8 cellular contexts compared by ENCODE assay signal in the genomic region with DNA sequence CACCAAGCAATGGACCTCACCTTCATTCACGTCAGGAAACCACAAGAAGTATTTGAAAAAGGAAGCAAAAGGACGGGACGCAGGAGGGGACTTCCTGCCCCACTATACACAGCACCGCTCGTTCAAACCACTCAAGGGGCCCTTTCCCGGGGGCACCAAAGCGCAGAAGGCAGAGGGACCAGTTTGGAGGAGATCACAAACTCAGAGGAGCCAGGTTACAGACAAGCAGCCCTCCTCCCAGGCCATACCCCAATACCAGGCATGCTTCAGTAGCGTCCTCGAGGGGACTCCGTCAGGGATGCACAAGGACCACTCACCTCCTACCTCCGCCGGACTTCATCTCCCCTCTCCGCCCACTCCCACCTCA. TPM values are rescaled to one million over a fixed set of nuclear protein-coding genes. Genes with fewer than 3 reads are reported as not detected.
DNase-seq lines count a peak whose midpoint lies in the region; ATAC-seq, FAIRE-seq and TF ChIP-seq lines count a peak whose summit lies in the region.

No MANE protein-coding gene starts in this region.

- H3K36me3 ChIP-seq in OCI-LY1 (ENCODE audit: insufficient read depth, low read length) = peaks cover 17% of the 10 kb centered on the region; the same call in 1 of the 2 replicates
- H3K36me3 ChIP-seq in GM12878 (ENCODE audit: control insufficient read depth in 2 of 2, insufficient read depth in 2 of 2, low read length in 1 of 2) = peaks cover 19 to 27% of the 10 kb centered on the region in 2 experiments

- ATAC-seq in GM21825 (IDR thresholded peaks at IDR 0.05; ENCODE audit: unreplicated experiment) (peak; percentile 16), GM12878 (peak; percentile 55), left colon (peak; percentile 7), GM18858 (IDR thresholded peaks at IDR 0.05; ENCODE audit: unreplicated experiment) (no peak)

- FAIRE-seq in GM12878 (lab: Jason Lieb, UNC) = peak; percentile 52

- BruUV-seq in GM12878 (replicated peaks; lab: Mats Ljungman, UMichigan) = TSS peak; percentile 38

- POLR2A ChIA-PET in GM12878 (lab: Charles Lee) = interaction anchor here (0.7 to 5.5 kb wide), 6 partner anchors 9 to 246 kb away, joined by 4 to 38 read pairs (median 8); partner anchors contain the start of genes CREB3L4, DENND4B, GATAD2B and JTB

- in situ Hi-C loops in GM12878 (cut with MboI) = no loop called here

- H3K9me2 ChIP-seq in OCI-LY1 (ENCODE audit: low read depth, low read length) = no peaks in the 10 kb centered on the region

- TF ChIP-seq CTCF in GM12865 (IDR thresholded peaks at IDR 0.05; ENCODE audit: insufficient read depth, low read depth, low read length, missing control alignments) (no peak), OCI-LY1 (IDR thresholded peaks at IDR 0.05; ENCODE audit: low read length) (no peak; the same call in 1 of the 2 replicates), GM12878 (IDR thresholded peaks at IDR 0.05 in 2 of 3, conservative IDR thresholded peaks at IDR 0.05 in 1 of 3; ENCODE audit: control insufficient read depth in 2 of 3, extremely low read depth in 1 of 3, insufficient read depth in 1 of 3, low read depth in 3 of 3, low read length in 3 of 3) (no peak)

- peak overlapping the region; percentile 79 for H3K9ac ChIP-seq in OCI-LY1 (ENCODE audit: low read length)
- H3K9ac ChIP-seq in GM12878 (ENCODE audit: control insufficient read depth, insufficient read depth, low read length) = peak overlapping the region; percentile 64

- SMC1A ChIA-PET in GM12878 (lab: Charles Lee; ENCODE audit: uncharacterized antibody, unreplicated experiment) = interaction anchor here (1.3 to 6.9 kb wide), 4 partner anchors 8 to 29 kb away, joined by 3 to 31 read pairs (median 6); partner anchors contain the start of genes CREB3L4 and RAB13

- TF ChIP-seq POLR2A in GM12878 (IDR thresholded peaks at IDR 0.05; ENCODE audit: low read depth, low read length) = no peak; the same call in 1 of the 2 replicates

- RAD21 ChIA-PET in GM12878 (lab: Charles Lee; ENCODE audit: unreplicated experiment) = interaction anchor here (1.5 to 2.2 kb wide), 3 partner anchors 9 to 20 kb away, joined by 7 to 10 read pairs (median 8); partner anchors contain the start of genes CREB3L4, DENND4B and JTB

- CTCF ChIA-PET in GM12878 (lab: Yijun Ruan, JAX) = interaction anchor here (1.1 to 5.0 kb wide), 2 partner anchors 11 to 29 kb away, joined by 5 to 27 read pairs; partner anchors contain the start of genes DENND4B and RAB13

- H3K4me2 ChIP-seq in OCI-LY1 (ENCODE audit: low read length) (peak overlapping the region; percentile 86), GM12878 (ENCODE audit: control insufficient read depth, insufficient read depth) (peak overlapping the region; percentile 96)

- peaks cover 24% of the 10 kb centered on the region for H3K79me2 ChIP-seq in OCI-LY1 (ENCODE audit: insufficient read depth, low read length)
- H3K79me2 ChIP-seq in GM12878 (ENCODE audit: control insufficient read depth, insufficient read depth, low read length) = peaks cover 69% of the 10 kb centered on the region

- no peak for TF ChIP-seq RAD21 in GM12878 (IDR thresholded peaks at IDR 0.05; ENCODE audit: insufficient read depth, low read depth, low read length)

- H4K20me1 ChIP-seq in OCI-LY1 (ENCODE audit: insufficient read depth, low read length) (no peaks in the 10 kb centered on the region), GM12878 (ENCODE audit: control insufficient read depth, insufficient read depth) (peaks cover 12% of the 10 kb centered on the region; the same call in 1 of the 2 replicates)

- H3K27me3 ChIP-seq in OCI-LY1 (ENCODE audit: insufficient read depth, low read length) (no peaks in the 10 kb centered on the region), GM12878 (replicated peaks in 1 of 2; ENCODE audit: control insufficient read depth in 2 of 2, insufficient read depth in 2 of 2, low read length in 1 of 2) (no peaks in the 10 kb centered on the region)

- DNase-seq in GM12865 (ENCODE audit: low read depth) (peak; percentile 77), GM12878 (ENCODE audit: low read depth, low spot score) (no peak), left colon (no peak), substantia nigra (lab: John Stamatoyannopoulos, UW) (peak in 2 of 49 donors; percentile 30 to 33), NCI-H1105 treated with DMSO at 0.1 percent for 48 hours (lab: John Stamatoyannopoulos, UW) (no peak)

- peak; percentile 18 to 59; a peak in 1 of 4 replicates for TF ChIP-seq EP300 in GM12878 (IDR thresholded peaks at IDR 0.05; ENCODE audit: borderline replicate concordance in 1 of 2, control insufficient read depth in 1 of 2, low read depth in 2 of 2, low read length in 2 of 2)

- H3K4me1 ChIP-seq in OCI-LY1 (ENCODE audit: insufficient read depth, low read length, severe bottlenecking) = peaks cover 41% of the 10 kb centered on the region
- peaks cover 14% of the 10 kb centered on the region; the same call in 1 of the 2 replicates for H3K4me1 ChIP-seq in GM12878 (ENCODE audit: control insufficient read depth, insufficient read depth, low read length)

- H2AFZ ChIP-seq in OCI-LY1 (ENCODE audit: low read length) = no peak overlapping the region
- H2AFZ ChIP-seq in GM12878 (ENCODE audit: control insufficient read depth, low read depth, low read length) = peak overlapping the region; percentile 38; the same call in 1 of the 2 replicates

- H3K9me3 ChIP-seq in OCI-LY1 (ENCODE audit: low read length) (no peaks in the 10 kb centered on the region), GM12878 (replicated peaks; ENCODE audit: control insufficient read depth, insufficient read depth, low read length) (no peaks in the 10 kb centered on the region)

- intact Hi-C loops in GM12878 (cut with micrococcal nuclease; ENCODE audit: unreplicated experiment) = no loop called here
- intact Hi-C loops in left colon (cut with DNase I, micrococcal nuclease) = no loop called here

- H3K27ac ChIP-seq in OCI-LY1 (ENCODE audit: low read depth, low read length, poor library complexity, severe bottlenecking) = peak overlapping the region; percentile 47
- H3K27ac ChIP-seq in GM12878 (ENCODE audit: control insufficient read depth, insufficient read depth) = peak overlapping the region; percentile 93
- peak overlapping the region; percentile 94 for H3K27ac ChIP-seq in substantia nigra (ENCODE audit: low read depth, low read length, poor library complexity, severe bottlenecking)

- peak overlapping the region; percentile 81 for H3K4me3 ChIP-seq in GM12865 (ENCODE audit: low read depth, low read length)
- peak overlapping the region; percentile 74 for H3K4me3 ChIP-seq in OCI-LY1 (ENCODE audit: low read depth, low read length, poor library complexity, severe bottlenecking)
- peak overlapping the region; percentile 89 for H3K4me3 ChIP-seq in GM12878

- no peaks in the 10 kb centered on the region for H3F3A ChIP-seq in OCI-LY1 (ENCODE audit: insufficient read depth, low read length)

- WGBS in GM12878 (ENCODE audit: insufficient coverage, insufficient replicate concordance, low lambda C conversion rate, missing lambda C conversion rate) = 1% methylated on average over 13 of the region's 13 CpGs

RNA-seq across cellular contexts. Expression of gene CRTC2, which starts 0.7 kb away (rescaled TPM):
- total RNA-seq in GM12878 (2013; cell fraction: nucleolus; rRNA removed) = 37.1 and 39.2 TPM in 2 replicates
- total RNA-seq in GM12878 (2014; rRNA removed) = 15.5 and 15.7 TPM in 2 replicates
- total RNA-seq in GM12878 (2014; rRNA removed; fragmentation: Illumina TruSeq; extraction: Trizol) = 13.7 and 13.8 TPM in 2 replicates
- 54.6 and 59.7 TPM in 2 replicates for total RNA-seq in GM12878 (2021)
- polyA plus RNA-seq in GM12878 (2011; ENCODE audit: low read depth) = 27.4 TPM
- polyA plus RNA-seq in GM12878 (2011; rRNA removed) = 12.8 and 35.6 TPM in 2 replicates
- polyA plus RNA-seq in GM12878 (2011; cell fraction: cytosol; rRNA removed) = 36.7 and 38.1 TPM in 2 replicates
- polyA plus RNA-seq in GM12878 (2011; cell fraction: nucleus; rRNA removed) = 99.3 and 114 TPM in 2 replicates
- 47.5 and 49.7 TPM in 2 replicates for polyA plus RNA-seq in GM12878 (2012)
- polyA plus RNA-seq in GM12878 (2014; fragmentation: Illumina TruSeq; extraction: Trizol) = 21.6 and 49.4 TPM in 2 replicates
- 1 to 10 TPM; 5.1 to 8.4 TPM for polyA plus RNA-seq in GM12878 (2014; fragmentation: Nextera tagmentation; extraction: Ambion mirVana)
- 56.5 and 57.9 TPM in 2 replicates for polyA plus RNA-seq in GM12878 (2014; rRNA removed)
- polyA plus RNA-seq in GM12878 (2016; fragmentation: Nextera tagmentation; extraction: Ambion mirVana) = 10 to 100 TPM; 29.9 to 40.1 TPM
- 36.4 and 45.0 TPM in 2 replicates for polyA minus RNA-seq in GM12878 (2011; rRNA and poly(A)+ RNA removed)
- polyA minus RNA-seq in GM12878 (2011; cell fraction: cytosol; rRNA and poly(A)+ RNA removed) = 16.4 and 21.3 TPM in 2 replicates
- 44.2 and 65.2 TPM in 2 replicates for polyA minus RNA-seq in GM12878 (2011; cell fraction: nucleus; rRNA and poly(A)+ RNA removed)
- 10 to 100 TPM; 21.9 to 30.1 TPM for total RNA-seq in left colon

RNA-seq across cellular contexts. Expression of gene SLC39A1, which starts 5.6 kb away (rescaled TPM):
- 77.9 and 89.0 TPM in 2 replicates for total RNA-seq in GM12878 (2013; cell fraction: nucleolus; rRNA removed)
- total RNA-seq in GM12878 (2014; rRNA removed) = 78.0 and 79.1 TPM in 2 replicates
- 48.7 and 51.2 TPM in 2 replicates for total RNA-seq in GM12878 (2014; rRNA removed; fragmentation: Illumina TruSeq; extraction: Trizol)
- total RNA-seq in GM12878 (2021) = 67.7 and 68.3 TPM in 2 replicates
- 33.2 TPM for polyA plus RNA-seq in GM12878 (2011; ENCODE audit: low read depth)
- 61.1 and 79.6 TPM in 2 replicates for polyA plus RNA-seq in GM12878 (2011; rRNA removed)
- polyA plus RNA-seq in GM12878 (2011; cell fraction: cytosol; rRNA removed) = 116 and 131 TPM in 2 replicates
- 60.2 and 80.5 TPM in 2 replicates for polyA plus RNA-seq in GM12878 (2011; cell fraction: nucleus; rRNA removed)
- 55.5 and 66.2 TPM in 2 replicates for polyA plus RNA-seq in GM12878 (2012)
- polyA plus RNA-seq in GM12878 (2014; fragmentation: Illumina TruSeq; extraction: Trizol) = 58.5 and 64.0 TPM in 2 replicates
- 10 to 100 TPM in 1 of 2 experiments, 1 to 10 TPM in 1; 8.8 to 20.6 TPM for polyA plus RNA-seq in GM12878 (2014; fragmentation: Nextera tagmentation; extraction: Ambion mirVana)
- 77.0 and 77.2 TPM in 2 replicates for polyA plus RNA-seq in GM12878 (2014; rRNA removed)
- 10 to 100 TPM; 88.9 to 98.6 TPM for polyA plus RNA-seq in GM12878 (2016; fragmentation: Nextera tagmentation; extraction: Ambion mirVana)
- 63.3 and 106 TPM in 2 replicates for polyA minus RNA-seq in GM12878 (2011; rRNA and poly(A)+ RNA removed)
- 31.5 and 35.2 TPM in 2 replicates for polyA minus RNA-seq in GM12878 (2011; cell fraction: cytosol; rRNA and poly(A)+ RNA removed)
- polyA minus RNA-seq in GM12878 (2011; cell fraction: nucleus; rRNA and poly(A)+ RNA removed) = 30.1 and 33.3 TPM in 2 replicates
- 10 to 100 TPM; 68.8 to 70.9 TPM for total RNA-seq in left colon

RNA-seq across cellular contexts. Expression of gene CREB3L4, which starts 10.0 kb away (rescaled TPM):
- total RNA-seq in GM12878 (2013; cell fraction: nucleolus; rRNA removed) = 21.5 and 22.0 TPM in 2 replicates
- total RNA-seq in GM12878 (2014; rRNA removed) (14.0 and 15.6 TPM in 2 replicates), GM12878 (2014; rRNA removed; fragmentation: Illumina TruSeq; extraction: Trizol) (11.6 and 12.2 TPM in 2 replicates), GM12878 (2021) (10.9 and 11.3 TPM in 2 replicates), left colon (10 to 100 TPM; 18.2 to 21.5 TPM)
- polyA plus RNA-seq in GM12878 (2011; ENCODE audit: low read depth) = 7.8 TPM
- polyA plus RNA-seq in GM12878 (2011; rRNA removed) (9.7 and 11.9 TPM in 2 replicates), GM12878 (2014; fragmentation: Illumina TruSeq; extraction: Trizol) (10.0 and 12.5 TPM in 2 replicates), GM12878 (2014; fragmentation: Nextera tagmentation; extraction: Ambion mirVana) (10 to 100 TPM in 1 of 2 experiments, 1 to 10 TPM in 1; 9.7 to 12.9 TPM), GM12878 (2014; rRNA removed) (13.1 and 13.4 TPM in 2 replicates), GM12878 (2016; fragmentation: Nextera tagmentation; extraction: Ambion mirVana) (10 to 100 TPM; 11.2 to 11.9 TPM)
- polyA plus RNA-seq in GM12878 (2011; cell fraction: cytosol; rRNA removed) = 13.6 and 16.7 TPM in 2 replicates
- 25.1 and 37.1 TPM in 2 replicates for polyA plus RNA-seq in GM12878 (2011; cell fraction: nucleus; rRNA removed)
- 10.0 and 13.9 TPM in 2 replicates for polyA plus RNA-seq in GM12878 (2012)
- polyA minus RNA-seq in GM12878 (2011; rRNA and poly(A)+ RNA removed) = 14.5 and 23.8 TPM in 2 replicates
- polyA minus RNA-seq in GM12878 (2011; cell fraction: cytosol; rRNA and poly(A)+ RNA removed) = 4.8 and 4.9 TPM in 2 replicates
- 9.6 and 14.0 TPM in 2 replicates for polyA minus RNA-seq in GM12878 (2011; cell fraction: nucleus; rRNA and poly(A)+ RNA removed)

RNA-seq across cellular contexts. Expression of gene DENND4B, which starts 11.2 kb away (rescaled TPM):
- 176 and 188 TPM in 2 replicates for total RNA-seq in GM12878 (2013; cell fraction: nucleolus; rRNA removed)
- total RNA-seq in GM12878 (2014; rRNA removed) (18.2 and 22.2 TPM in 2 replicates), GM12878 (2014; rRNA removed; fragmentation: Illumina TruSeq; extraction: Trizol) (13.1 and 13.7 TPM in 2 replicates), GM12878 (2021) (57.5 and 74.8 TPM in 2 replicates), left colon (10 to 100 TPM; 32.1 to 41.7 TPM)
- polyA plus RNA-seq in GM12878 (2011; ENCODE audit: low read depth) = 25.1 TPM
- polyA plus RNA-seq in GM12878 (2011; rRNA removed) (15.7 and 26.6 TPM in 2 replicates), GM12878 (2014; fragmentation: Illumina TruSeq; extraction: Trizol) (23.5 and 31.0 TPM in 2 replicates), GM12878 (2014; fragmentation: Nextera tagmentation; extraction: Ambion mirVana) (10 to 100 TPM; 12.0 to 13.4 TPM), GM12878 (2014; rRNA removed) (55.1 and 73.9 TPM in 2 replicates), GM12878 (2016; fragmentation: Nextera tagmentation; extraction: Ambion mirVana) (10 to 100 TPM; 20.8 to 23.3 TPM)
- 20.2 and 26.8 TPM in 2 replicates for polyA plus RNA-seq in GM12878 (2011; cell fraction: cytosol; rRNA removed)
- 454 and 493 TPM in 2 replicates for polyA plus RNA-seq in GM12878 (2011; cell fraction: nucleus; rRNA removed)
- polyA plus RNA-seq in GM12878 (2012) = 54.4 and 57.1 TPM in 2 replicates
- 25.8 and 43.4 TPM in 2 replicates for polyA minus RNA-seq in GM12878 (2011; rRNA and poly(A)+ RNA removed)
- 25.7 and 31.0 TPM in 2 replicates for polyA minus RNA-seq in GM12878 (2011; cell fraction: cytosol; rRNA and poly(A)+ RNA removed)
- polyA minus RNA-seq in GM12878 (2011; cell fraction: nucleus; rRNA and poly(A)+ RNA removed) = 151 and 238 TPM in 2 replicates

RNA-seq across cellular contexts. Expression of gene JTB, which starts 19.7 kb away (rescaled TPM):
- total RNA-seq in GM12878 (2013; cell fraction: nucleolus; rRNA removed) = 41.3 and 42.6 TPM in 2 replicates
- total RNA-seq in GM12878 (2014; rRNA removed) (265 and 276 TPM in 2 replicates), GM12878 (2014; rRNA removed; fragmentation: Illumina TruSeq; extraction: Trizol) (95.3 and 103 TPM in 2 replicates), GM12878 (2021) (173 and 174 TPM in 2 replicates), left colon (100 to 1,000 TPM; 147 to 149 TPM)
- polyA plus RNA-seq in GM12878 (2011; ENCODE audit: low read depth) = 116 TPM
- polyA plus RNA-seq in GM12878 (2011; rRNA removed) (136 and 144 TPM in 2 replicates), GM12878 (2014; fragmentation: Illumina TruSeq; extraction: Trizol) (57.8 and 85.9 TPM in 2 replicates), GM12878 (2014; fragmentation: Nextera tagmentation; extraction: Ambion mirVana) (10 to 100 TPM; 25.0 to 67.7 TPM), GM12878 (2014; rRNA removed) (247 and 255 TPM in 2 replicates), GM12878 (2016; fragmentation: Nextera tagmentation; extraction: Ambion mirVana) (100 to 1,000 TPM; 292 to 298 TPM)
- polyA plus RNA-seq in GM12878 (2011; cell fraction: cytosol; rRNA removed) = 203 and 204 TPM in 2 replicates
- polyA plus RNA-seq in GM12878 (2011; cell fraction: nucleus; rRNA removed) = 103 and 123 TPM in 2 replicates
- 151 and 159 TPM in 2 replicates for polyA plus RNA-seq in GM12878 (2012)
- 34.9 and 51.0 TPM in 2 replicates for polyA minus RNA-seq in GM12878 (2011; rRNA and poly(A)+ RNA removed)
- polyA minus RNA-seq in GM12878 (2011; cell fraction: cytosol; rRNA and poly(A)+ RNA removed) = 30.6 and 37.3 TPM in 2 replicates
- 20.2 and 24.3 TPM in 2 replicates for polyA minus RNA-seq in GM12878 (2011; cell fraction: nucleus; rRNA and poly(A)+ RNA removed)
